ENCODE assay signal across 11 cellular contexts in the genomic region with DNA sequence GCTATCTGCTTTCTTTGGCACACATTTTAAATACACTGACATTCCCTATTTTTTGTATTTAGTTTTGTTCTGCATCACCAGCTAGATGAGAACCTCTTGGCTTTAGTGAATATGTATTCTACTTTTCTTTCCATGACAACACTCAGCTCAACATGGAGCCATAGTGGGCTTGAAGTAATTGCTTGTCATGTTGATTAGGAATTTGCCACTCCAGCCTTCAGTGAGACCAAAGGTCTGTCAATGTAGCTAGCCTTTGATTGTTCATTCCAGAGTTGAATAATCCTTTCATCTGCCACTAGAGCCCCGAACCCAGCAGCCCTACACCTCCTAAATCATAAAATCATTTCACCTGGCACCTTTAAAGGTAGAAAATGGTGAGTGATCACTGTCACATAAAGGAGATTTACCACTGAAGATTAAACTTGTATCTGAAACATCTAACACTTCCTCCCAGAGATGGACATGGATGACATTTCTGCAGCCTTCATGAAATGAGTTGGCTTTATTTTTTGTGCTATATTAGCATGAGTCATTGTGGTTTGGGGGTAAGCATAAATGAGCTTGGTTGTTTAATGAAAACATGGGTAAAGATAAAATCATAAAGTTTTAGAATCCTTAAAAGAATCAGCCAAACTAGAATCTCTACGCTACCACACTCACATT. TPM values are rescaled to one million over a fixed set of nuclear protein-coding genes. Genes with fewer than 3 reads are reported as not detected.
DNase-seq lines count a peak whose midpoint lies in the region; ATAC-seq and TF ChIP-seq lines count a peak whose summit lies in the region.
"Had no signal": no experiment of that assay in that cellular context is flagged by ENCODE, and none has a peak within 500 bp of the region (broad histone marks: within the 10 kb centered on the region; RNA-seq: fewer than 3 reads in every experiment).

No MANE protein-coding gene starts in this region.

- peaks cover 40% of the 10 kb centered on the region for H3K4me1 Mint-ChIP-seq in CD4-positive, alpha-beta T cell (ENCODE audit: low read depth)
- peaks cover 47% of the 10 kb centered on the region for H3K4me1 Mint-ChIP-seq in activated naive CD8-positive, alpha-beta T cell treated with anti-CD3 and anti-CD28 coated beads for 36 hours

- no peak overlapping the region for H3K9ac ChIP-seq in iPS-20b (ENCODE audit: low read depth, low read length)

- H3K27ac Mint-ChIP-seq in CD4-positive, alpha-beta T cell: peak overlapping the region; percentile 47
- peak overlapping the region; percentile 64 for H3K27ac Mint-ChIP-seq in activated naive CD8-positive, alpha-beta T cell treated with anti-CD3 and anti-CD28 coated beads for 36 hours

- H3K27me3 Mint-ChIP-seq in CD4-positive, alpha-beta T cell: no peaks in the 10 kb centered on the region
- H3K27me3 Mint-ChIP-seq in activated naive CD8-positive, alpha-beta T cell treated with anti-CD3 and anti-CD28 coated beads for 36 hours: no peaks in the 10 kb centered on the region

- peaks cover 99 to 100% of the 10 kb centered on the region in 2 experiments for H3K36me3 ChIP-seq in HEK293 (ENCODE audit: control insufficient read depth in 2 of 2, insufficient read depth in 1 of 2, low read length in 2 of 2)
- H3K36me3 ChIP-seq in iPS-20b (ENCODE audit: insufficient read depth, low read depth, low read length): peaks cover 98% of the 10 kb centered on the region
- H3K36me3 ChIP-seq in sigmoid colon: peaks cover 23 to 97% (median 50%) of the 10 kb centered on the region in 4 donors

- no peaks in the 10 kb centered on the region for H3K9me3 Mint-ChIP-seq in CD4-positive, alpha-beta T cell
- H3K9me3 Mint-ChIP-seq in activated naive CD8-positive, alpha-beta T cell treated with anti-CD3 and anti-CD28 coated beads for 36 hours: no peaks in the 10 kb centered on the region

- 62 to 73% methylated on average over 2 of the region's 2 CpGs for WGBS in sigmoid colon, 2 donors

- no peak for TF ChIP-seq POLR2A in sigmoid colon (IDR thresholded peaks at IDR 0.05)

- DNase-seq in CD4-positive, alpha-beta T cell: no peak
- DNase-seq in activated naive CD8-positive, alpha-beta T cell treated with anti-CD3 and anti-CD28 coated beads for 36 hours: no peak
- no peak for DNase-seq in NCI-H2107 (lab: John Stamatoyannopoulos, UW)
- DNase-seq in OCI-M2 (lab: John Stamatoyannopoulos, UW; ENCODE audit: unreplicated experiment): no peak
- DNase-seq in cerebellar nuclear complex (lab: John Stamatoyannopoulos, UW): no peak
- DNase-seq in sigmoid colon: no peak
- DNase-seq: midbrain, NCI-H510A treated with DMSO at 0.1 percent for 48 hours had no signal

- no peak overlapping the region for H3K4me3 Mint-ChIP-seq in CD4-positive, alpha-beta T cell
- H3K4me3 Mint-ChIP-seq in activated naive CD8-positive, alpha-beta T cell treated with anti-CD3 and anti-CD28 coated beads for 36 hours: no peak overlapping the region

- H3K27ac ChIP-seq in CD4-positive, alpha-beta T cell (ENCODE audit: low read depth, low read length): no peak overlapping the region
- H3K27ac ChIP-seq in HEK293 (ENCODE audit: extremely low read depth, low read depth, low read length): peak overlapping the region; percentile 40; the same call in 1 of the 2 replicates
- H3K27ac ChIP-seq in iPS-20b (ENCODE audit: low read length): no peak overlapping the region
- peak overlapping the region in 1 of 4 donors; percentile 10 for H3K27ac ChIP-seq in sigmoid colon
- H3K27ac ChIP-seq: gastroesophageal sphincter had no signal

- intact Hi-C loops in CD4-positive, alpha-beta T cell (cut with DNase I, micrococcal nuclease): loop anchor here in 1 of 2 experiments (5.0 kb wide), 1 partner anchor 202 kb away; a partner anchor contains a TSS
- intact Hi-C loops in sigmoid colon (cut with DNase I): no loop called here

- TF ChIP-seq EP300 in sigmoid colon (IDR thresholded peaks at IDR 0.05): no peak

- POLR2A ChIA-PET in CD4-positive, alpha-beta T cell (lab: Charles Lee): interaction anchor here (0.8 to 2.0 kb wide), 3 partner anchors 45 to 133 kb away, joined by 3 to 8 read pairs (median 8); a partner anchor contains a TSS
- POLR2A ChIA-PET in HEK293 (lab: Yijun Ruan, JAX): no interaction called here

- H3K4me1 ChIP-seq in HEK293 (ENCODE audit: control insufficient read depth, insufficient read depth, low read length): peaks cover 16% of the 10 kb centered on the region
- peaks cover 16% of the 10 kb centered on the region for H3K4me1 ChIP-seq in iPS-20b (ENCODE audit: insufficient read depth, low read length)
- H3K4me1 ChIP-seq in sigmoid colon: peaks cover 0 to 13% (median 7%) of the 10 kb centered on the region in 4 donors

- H3K36me3 Mint-ChIP-seq in CD4-positive, alpha-beta T cell (ENCODE audit: low read depth): peaks cover 96% of the 10 kb centered on the region
- peaks cover 69% of the 10 kb centered on the region for H3K36me3 Mint-ChIP-seq in activated naive CD8-positive, alpha-beta T cell treated with anti-CD3 and anti-CD28 coated beads for 36 hours

- H3K4me3 ChIP-seq in HEK293 (ENCODE audit: low read depth, low read length): no peak overlapping the region
- peak overlapping the region; percentile 45 for H3K4me3 ChIP-seq in iPS-20b (ENCODE audit: low read length)
- no peak overlapping the region for H3K4me3 ChIP-seq in sigmoid colon
- H3K4me3 ChIP-seq: gastroesophageal sphincter had no signal

- ATAC-seq in CD4-positive, alpha-beta T cell (ENCODE audit: poor library complexity): peak; percentile 43
- ATAC-seq: gastroesophageal sphincter had no signal

- no peaks in the 10 kb centered on the region for H3K9me3 ChIP-seq in CD4-positive, alpha-beta T cell (ENCODE audit: control insufficient read depth, low read length)
- H3K9me3 ChIP-seq in HEK293 (ENCODE audit: control insufficient read depth, insufficient read depth, low read depth, low read length): no peaks in the 10 kb centered on the region; the same call in 1 of the 2 replicates
- no peaks in the 10 kb centered on the region for H3K9me3 ChIP-seq in iPS-20b (ENCODE audit: insufficient read depth, low read depth, low read length)
- H3K9me3 ChIP-seq in sigmoid colon: no peaks in the 10 kb centered on the region
- H3K9me3 ChIP-seq: gastroesophageal sphincter had no signal

- H3K27me3 ChIP-seq in CD4-positive, alpha-beta T cell (ENCODE audit: control insufficient read depth, insufficient read depth, low read length): no peaks in the 10 kb centered on the region
- no peaks in the 10 kb centered on the region for H3K27me3 ChIP-seq in iPS-20b (ENCODE audit: insufficient read depth, low read length)
- H3K27me3 ChIP-seq in sigmoid colon: no peaks in the 10 kb centered on the region
- H3K27me3 ChIP-seq: gastroesophageal sphincter had no signal

- CTCF ChIA-PET in CD4-positive, alpha-beta T cell (lab: Charles Lee): no interaction called here
- CTCF ChIA-PET in HEK293 (lab: Yijun Ruan, JAX): interaction anchor here (0.8 to 2.0 kb wide), 7 partner anchors 8 to 795 kb away, joined by 3 to 9 read pairs (median 4); no protein-coding TSS in a partner anchor

- no peak for TF ChIP-seq CTCF in CD4-positive, alpha-beta T cell (IDR thresholded peaks at IDR 0.05)
- TF ChIP-seq CTCF in HEK293 (tag by site-specific recombination; IDR thresholded peaks at IDR 0.05) (no peak), sigmoid colon (IDR thresholded peaks at IDR 0.05) (no peak)

TF ChIP-seq in HEK293, 187 proteins besides CTCF, POLR2A, EP300 and RAD21 (continues in another document):
- TF ChIP-seq, protein P1, sequence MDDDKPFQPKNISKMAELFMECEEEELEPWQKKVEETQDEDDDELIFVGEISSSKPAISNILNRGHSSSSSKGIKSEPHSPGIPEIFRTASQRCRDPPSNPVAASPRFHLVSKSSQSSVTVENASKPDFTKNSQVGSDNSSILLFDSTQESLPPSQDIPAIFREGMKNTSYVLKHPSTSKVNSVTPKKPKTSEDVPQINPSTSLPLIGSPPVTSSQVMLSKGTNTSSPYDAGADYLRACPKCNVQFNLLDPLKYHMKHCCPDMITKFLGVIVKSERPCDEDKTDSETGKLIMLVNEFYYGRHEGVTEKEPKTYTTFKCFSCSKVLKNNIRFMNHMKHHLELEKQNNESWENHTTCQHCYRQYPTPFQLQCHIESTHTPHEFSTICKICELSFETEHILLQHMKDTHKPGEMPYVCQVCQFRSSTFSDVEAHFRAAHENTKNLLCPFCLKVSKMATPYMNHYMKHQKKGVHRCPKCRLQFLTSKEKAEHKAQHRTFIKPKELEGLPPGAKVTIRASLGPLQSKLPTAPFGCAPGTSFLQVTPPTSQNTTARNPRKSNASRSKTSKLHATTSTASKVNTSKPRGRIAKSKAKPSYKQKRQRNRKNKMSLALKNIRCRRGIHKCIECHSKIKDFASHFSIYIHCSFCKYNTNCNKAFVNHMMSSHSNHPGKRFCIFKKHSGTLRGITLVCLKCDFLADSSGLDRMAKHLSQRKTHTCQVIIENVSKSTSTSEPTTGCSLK (tag by site-specific recombination; IDR thresholded peaks at IDR 0.05): no peak
- TF ChIP-seq ZNF654 (tag by site-specific recombination; IDR thresholded peaks at IDR 0.05; ENCODE audit: low read depth): no peak
- 0 out of 2 replicates have a peak, but pooled peaks have one; percentile 16 for TF ChIP-seq GLI2 (tag by site-specific recombination; IDR thresholded peaks at IDR 0.05; ENCODE audit: borderline replicate concordance, low read depth)
- TF ChIP-seq ZNF239 (tag by site-specific recombination; IDR thresholded peaks at IDR 0.05): no peak
- no peak for TF ChIP-seq BCL11B (tag by site-specific recombination; IDR thresholded peaks at IDR 0.05; ENCODE audit: low read depth)
- no peak for TF ChIP-seq ZNF664 (tag by site-specific recombination; IDR thresholded peaks at IDR 0.05)
- 0 out of 2 replicates have a peak, but pooled peaks have one; percentile 9 for TF ChIP-seq SCRT2 (tag by site-specific recombination; IDR thresholded peaks at IDR 0.05)
- no peak for TF ChIP-seq ZNF548 (tag by site-specific recombination; IDR thresholded peaks at IDR 0.05)

RNA-seq across cellular contexts. Expression of a gene that starts 29.2 kb away (rescaled TPM):
- total RNA-seq in CD4-positive, alpha-beta T cell: 10 to 100 TPM; 69.7 to 72.0 TPM
- 1 to 10 TPM; 7.5 to 9.7 TPM for total RNA-seq in activated naive CD8-positive, alpha-beta T cell treated with anti-CD3 and anti-CD28 coated beads for 36 hours
- total RNA-seq in sigmoid colon: 10 to 100 TPM; 11.1 to 20.2 (median 14.5) TPM
- 10 to 100 TPM in 1 of 3 donors, 1 to 10 TPM in 2; 3.5 to 10.7 (median 4.2) TPM for polyA plus RNA-seq in sigmoid colon

RNA-seq across cellular contexts. Expression of a gene that starts 52.8 kb away (rescaled TPM):
- 100 to 1,000 TPM; 210 to 217 TPM for total RNA-seq in CD4-positive, alpha-beta T cell
- total RNA-seq in activated naive CD8-positive, alpha-beta T cell treated with anti-CD3 and anti-CD28 coated beads for 36 hours: 100 to 1,000 TPM; 102 to 118 TPM
- total RNA-seq in sigmoid colon: 100 to 1,000 TPM; 104 to 149 (median 123) TPM
- polyA plus RNA-seq in sigmoid colon: 10 to 100 TPM; 66.6 to 94.2 (median 79.3) TPM
